ENCODE assay signal across 8 cellular contexts in the genomic region with DNA sequence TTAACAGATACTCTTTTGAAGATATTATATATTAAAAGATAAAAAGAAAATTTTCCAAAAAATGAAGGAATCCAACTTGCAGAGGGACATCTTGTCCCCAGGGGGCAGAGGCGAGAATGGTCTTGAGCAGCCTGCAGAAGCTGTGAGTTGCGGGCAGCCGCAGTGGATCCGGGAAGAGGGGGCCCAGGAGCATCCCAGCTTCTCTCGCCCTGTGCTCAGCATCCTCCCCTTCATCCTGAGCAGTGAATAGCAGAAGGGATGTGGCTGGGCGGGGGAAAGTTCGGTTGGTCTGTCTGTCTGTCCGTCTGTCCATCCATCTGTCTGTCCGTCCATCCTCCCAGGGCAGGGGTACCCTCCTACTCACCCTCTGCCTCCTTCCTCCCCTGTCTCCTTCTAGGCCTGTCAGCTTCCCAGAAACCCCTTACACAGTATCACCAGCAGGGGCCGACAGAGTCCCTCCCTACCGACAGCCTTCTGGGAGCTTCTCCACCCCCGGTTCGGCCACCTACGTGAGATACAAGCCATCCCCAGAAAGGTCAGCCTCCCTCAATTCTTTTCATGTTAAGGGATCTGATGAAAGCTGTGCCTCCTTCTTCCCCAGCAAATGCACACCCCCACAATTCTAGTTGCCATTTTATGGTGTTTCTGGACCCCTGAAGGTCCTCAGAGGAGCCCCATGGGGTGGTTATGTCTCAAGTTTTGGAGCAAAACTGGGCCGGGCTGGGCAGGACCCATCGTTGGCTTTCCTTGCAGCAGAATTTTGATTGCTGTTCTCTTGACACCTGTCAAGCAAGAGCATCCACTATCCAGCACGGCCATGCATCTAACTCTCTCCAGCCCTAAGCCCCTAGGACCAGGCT.
DNase-seq lines count a peak whose midpoint lies in the region; ATAC-seq and TF ChIP-seq lines count a peak whose summit lies in the region.

No MANE protein-coding gene starts in this region.

- peaks cover 6% of the 10 kb centered on the region for H3K4me1 Mint-ChIP-seq in activated naive CD8-positive, alpha-beta T cell treated with anti-CD3 and anti-CD28 coated beads for 36 hours

- POLR2A ChIA-PET in Panc1 (lab: Charles Lee), result interaction anchor here (0.5 to 0.7 kb wide), 3 partner anchors 54 to 132 kb away, joined by 3 to 6 read pairs (median 4); no protein-coding TSS in a partner anchor

- no peaks in the 10 kb centered on the region for H3K9me3 Mint-ChIP-seq in activated naive CD8-positive, alpha-beta T cell treated with anti-CD3 and anti-CD28 coated beads for 36 hours

- no TSS peak for BruUV-seq in Panc1 (replicated peaks; lab: Mats Ljungman, UMichigan)

- DNase-seq in COR-L47 (lab: John Stamatoyannopoulos, UW) (peak; percentile 68), HT-29 (ENCODE audit: low spot score) (peak; percentile 89), Panc1 (ENCODE audit: low read depth, low spot score) (peak; percentile 5), heart left ventricle (peak; percentile 49 to 77 (median 63)), putamen (ENCODE audit: low spot score) (peak; percentile 79)
- peak; percentile 50 for DNase-seq in activated naive CD8-positive, alpha-beta T cell treated with anti-CD3 and anti-CD28 coated beads for 36 hours

- H3K27me3 Mint-ChIP-seq in activated naive CD8-positive, alpha-beta T cell treated with anti-CD3 and anti-CD28 coated beads for 36 hours, result no peaks in the 10 kb centered on the region

- no peaks in the 10 kb centered on the region for H3K9me3 ChIP-seq in Panc1 (ENCODE audit: control insufficient read depth, insufficient read depth, low read depth, low read length)
- no peaks in the 10 kb centered on the region for H3K9me3 ChIP-seq in heart left ventricle

- H3K27ac Mint-ChIP-seq in activated naive CD8-positive, alpha-beta T cell treated with anti-CD3 and anti-CD28 coated beads for 36 hours, result no peak overlapping the region

- H3K27me3 ChIP-seq in Panc1 (ENCODE audit: control insufficient read depth, insufficient read depth, low read length), result no peaks in the 10 kb centered on the region
- no peaks in the 10 kb centered on the region for H3K27me3 ChIP-seq in heart left ventricle

- intact Hi-C loops in Panc1 (cut with micrococcal nuclease; ENCODE audit: unreplicated experiment) (no loop called here), heart left ventricle (cut with DNase I) (loop anchor here in 8 of 10 donors (5.0 to 10.0 kb wide), 7 partner anchors 82 to 195 kb away; a partner anchor contains a TSS)

- TF ChIP-seq CTCF in Panc1 (IDR thresholded peaks at IDR 0.05) (peak; percentile 97), heart left ventricle (IDR thresholded peaks at IDR 0.05) (peak; percentile 48 to 75 (median 68))

- H3K4me1 ChIP-seq in Panc1 (ENCODE audit: control insufficient read depth, insufficient read depth, low read length) (no peaks in the 10 kb centered on the region), heart left ventricle (no peaks in the 10 kb centered on the region)

- 56 to 65% (median 61%) methylated on average over 17 of the region's 17 CpGs for WGBS in heart left ventricle, 4 donors

- no peak for TF ChIP-seq POLR2A in heart left ventricle (IDR thresholded peaks at IDR 0.05)

- no peak overlapping the region for H3K27ac ChIP-seq in Panc1 (ENCODE audit: low read length)
- no peak overlapping the region for H3K27ac ChIP-seq in heart left ventricle

- no peak overlapping the region for H3K4me3 Mint-ChIP-seq in activated naive CD8-positive, alpha-beta T cell treated with anti-CD3 and anti-CD28 coated beads for 36 hours

- H3K36me3 ChIP-seq in Panc1 (ENCODE audit: control insufficient read depth, insufficient read depth, low read length) (no peaks in the 10 kb centered on the region), heart left ventricle (peaks cover 0 to 3% (median 0%) of the 10 kb centered on the region in 9 donors)

- CTCF ChIA-PET in Panc1 (lab: Charles Lee), result interaction anchor here (0.6 to 1.7 kb wide), 8 partner anchors 43 to 690 kb away, joined by 3 to 10 read pairs (median 4); no protein-coding TSS in a partner anchor

- ATAC-seq in Panc1, result peak; percentile 90
- peak; percentile 70 to 86 (median 74) for ATAC-seq in heart left ventricle
- no peak for ATAC-seq in HG03108 (IDR thresholded peaks at IDR 0.05; ENCODE audit: unreplicated experiment)
- ATAC-seq in HG03025 (IDR thresholded peaks at IDR 0.05; ENCODE audit: low FRiP score, unreplicated experiment), result no peak

- in situ Hi-C loops in Panc1 (cut with HindIII; ENCODE audit: low pct_unique_long_range_greater_than_20kb, low sequenced_read_pairs), result no loop called here

- H3K4me3 ChIP-seq in Panc1 (ENCODE audit: low read depth in 2 of 2, low read length in 2 of 2) (no peak overlapping the region), heart left ventricle (no peak overlapping the region)

- no peaks in the 10 kb centered on the region for H3K36me3 Mint-ChIP-seq in activated naive CD8-positive, alpha-beta T cell treated with anti-CD3 and anti-CD28 coated beads for 36 hours

Comparison
In these comparisons a context has a peak if more than half of its experiments do, and no peak if none do; other contexts are left out.
1. DNase-seq: peak in every context shown above with its lines; median percentile 89 in HT-29; 79 in putamen; 68 in COR-L47; 63 in heart left ventricle; 50 in activated naive CD8-positive, alpha-beta T cell treated with anti-CD3 and anti-CD28 coated beads for 36 hours; 5 in Panc1.
2. ATAC-seq: peak in Panc1 (single experiment) and heart left ventricle (4 of 4); none in HG03108 (single experiment) and HG03025 (single experiment).